In genomic region chr4:16083217-16084191, GRCh38 we compare ENCODE assay signal across 9 cellular contexts. TPM values are rescaled to one million over a fixed set of nuclear protein-coding genes. Genes with fewer than 3 reads are reported as not detected.
DNase-seq lines count a peak whose midpoint lies in the region; ATAC-seq, FAIRE-seq and TF ChIP-seq lines count a peak whose summit lies in the region.
"Had no signal": no experiment of that assay in that cellular context is flagged by ENCODE, and none has a peak within 500 bp of the region (broad histone marks: within the 10 kb centered on the region; RNA-seq: fewer than 3 reads in every experiment).

A gene with protein sequence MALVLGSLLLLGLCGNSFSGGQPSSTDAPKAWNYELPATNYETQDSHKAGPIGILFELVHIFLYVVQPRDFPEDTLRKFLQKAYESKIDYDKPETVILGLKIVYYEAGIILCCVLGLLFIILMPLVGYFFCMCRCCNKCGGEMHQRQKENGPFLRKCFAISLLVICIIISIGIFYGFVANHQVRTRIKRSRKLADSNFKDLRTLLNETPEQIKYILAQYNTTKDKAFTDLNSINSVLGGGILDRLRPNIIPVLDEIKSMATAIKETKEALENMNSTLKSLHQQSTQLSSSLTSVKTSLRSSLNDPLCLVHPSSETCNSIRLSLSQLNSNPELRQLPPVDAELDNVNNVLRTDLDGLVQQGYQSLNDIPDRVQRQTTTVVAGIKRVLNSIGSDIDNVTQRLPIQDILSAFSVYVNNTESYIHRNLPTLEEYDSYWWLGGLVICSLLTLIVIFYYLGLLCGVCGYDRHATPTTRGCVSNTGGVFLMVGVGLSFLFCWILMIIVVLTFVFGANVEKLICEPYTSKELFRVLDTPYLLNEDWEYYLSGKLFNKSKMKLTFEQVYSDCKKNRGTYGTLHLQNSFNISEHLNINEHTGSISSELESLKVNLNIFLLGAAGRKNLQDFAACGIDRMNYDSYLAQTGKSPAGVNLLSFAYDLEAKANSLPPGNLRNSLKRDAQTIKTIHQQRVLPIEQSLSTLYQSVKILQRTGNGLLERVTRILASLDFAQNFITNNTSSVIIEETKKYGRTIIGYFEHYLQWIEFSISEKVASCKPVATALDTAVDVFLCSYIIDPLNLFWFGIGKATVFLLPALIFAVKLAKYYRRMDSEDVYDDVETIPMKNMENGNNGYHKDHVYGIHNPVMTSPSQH (minus strand): TSS chr4:16084023. CDS start chr4:16075906, 8,117 bp downstream.

- H3K27ac Mint-ChIP-seq in activated CD4-positive, alpha-beta T cell treated with anti-CD3 and anti-CD28 coated beads for 36 hours = no peak within 1 kb of the TSS

- peaks cover 67% of the 10 kb centered on the region for H3K27me3 Mint-ChIP-seq in activated CD4-positive, alpha-beta T cell treated with anti-CD3 and anti-CD28 coated beads for 36 hours

- H3K27ac ChIP-seq in iPS-18a (ENCODE audit: low read length) (peak within 1 kb of the TSS; percentile 24), gastrocnemius medialis (no peak within 1 kb of the TSS)

- H3K9ac ChIP-seq in iPS-18a (ENCODE audit: low read length) = peak within 1 kb of the TSS; percentile 88

- H3K36me3 ChIP-seq in iPS-18a (ENCODE audit: control insufficient read depth, low read depth, low read length) (no peaks in the 10 kb centered on the region), gastrocnemius medialis (no peaks in the 10 kb centered on the region)

- TF ChIP-seq CTCF in gastrocnemius medialis (IDR thresholded peaks at IDR 0.05 in 4 of 5, conservative IDR thresholded peaks at IDR 0.05 in 1 of 5) = no peak

- peak within 1 kb of the TSS; percentile 58 for H3K4me3 Mint-ChIP-seq in activated CD4-positive, alpha-beta T cell treated with anti-CD3 and anti-CD28 coated beads for 36 hours

- H3K27me3 ChIP-seq in iPS-18a (ENCODE audit: control insufficient read depth, insufficient read depth, low read length) (peaks cover 46% of the 10 kb centered on the region), gastrocnemius medialis (peaks cover 34 to 38% (median 35%) of the 10 kb centered on the region in 3 donors)

- no peaks in the 10 kb centered on the region for H3K36me3 Mint-ChIP-seq in activated CD4-positive, alpha-beta T cell treated with anti-CD3 and anti-CD28 coated beads for 36 hours (ENCODE audit: low read depth)

- H3K4me1 Mint-ChIP-seq in activated CD4-positive, alpha-beta T cell treated with anti-CD3 and anti-CD28 coated beads for 36 hours = peaks cover 19% of the 10 kb centered on the region

- intact Hi-C loops in activated CD4-positive, alpha-beta T cell treated with anti-CD3 and anti-CD28 coated beads for 36 hours (cut with DNase I, micrococcal nuclease) = no loop called here
- intact Hi-C loops in gastrocnemius medialis (cut with DNase I; ENCODE audit: low total_unique reads) = no loop called here

- peak; percentile 13 for ATAC-seq in activated CD4-positive, alpha-beta T cell treated with anti-CD3 and anti-CD28 coated beads for 36 hours
- no peak for ATAC-seq in gastrocnemius medialis
- no peak for ATAC-seq in GM21360 (IDR thresholded peaks at IDR 0.05; ENCODE audit: unreplicated experiment)

- in situ Hi-C loops in gastrocnemius medialis (cut with MboI; ENCODE audit: low sequenced_read_pairs in 4 of 4) = no loop called here

- H3K9me3 ChIP-seq in iPS-18a (ENCODE audit: control insufficient read depth, low read depth, low read length) = no peaks in the 10 kb centered on the region
- no peaks in the 10 kb centered on the region for H3K9me3 ChIP-seq in gastrocnemius medialis

- CTCF ChIA-PET in activated CD4-positive, alpha-beta T cell treated with anti-CD3 and anti-CD28 coated beads for 36 hours (lab: Charles Lee) = interaction anchor here (1.1 to 1.3 kb wide), 2 partner anchors 25 to 95 kb away, joined by 3 read pairs; no protein-coding TSS in a partner anchor

- no peak for TF ChIP-seq POLR2A in gastrocnemius medialis (IDR thresholded peaks at IDR 0.05)
- TF ChIP-seq POLR2A in GM12891 (IDR thresholded peaks at IDR 0.05; ENCODE audit: low read depth, low read length) = no peak

- H3K9me3 Mint-ChIP-seq in activated CD4-positive, alpha-beta T cell treated with anti-CD3 and anti-CD28 coated beads for 36 hours (ENCODE audit: low read depth) = no peaks in the 10 kb centered on the region

- peak; percentile 29 for DNase-seq in activated CD4-positive, alpha-beta T cell treated with anti-CD3 and anti-CD28 coated beads for 36 hours
- no peak for DNase-seq in activated CD4-positive, alpha-beta T cell treated with anti-CD3 and anti-CD28 coated beads, Interleukin-2, amount 50 U/mL, for 1 hour
- DNase-seq in activated naive CD4-positive, alpha-beta T cell treated with anti-CD3 and anti-CD28 coated beads, Interleukin-2, amount 50 U/mL, for 16 hours = peak; percentile 12
- DNase-seq in gastrocnemius medialis (no peak), GM12891 (ENCODE audit: insufficient read length, low spot score) (no peak), SHP77 (lab: John Stamatoyannopoulos, UW) (no peak)

- H3K4me1 ChIP-seq in iPS-18a (ENCODE audit: control insufficient read depth, low read depth, low read length) = peaks cover 13% of the 10 kb centered on the region
- peaks cover 15 to 23% of the 10 kb centered on the region in 2 donors for H3K4me1 ChIP-seq in gastrocnemius medialis

- H3K4me3 ChIP-seq in iPS-18a (ENCODE audit: low read length) (peak within 1 kb of the TSS; percentile 81), gastrocnemius medialis (peak within 1 kb of the TSS; percentile 51 to 72 (median 56))

- POLR2A ChIA-PET in activated CD4-positive, alpha-beta T cell treated with anti-CD3 and anti-CD28 coated beads for 36 hours (lab: Charles Lee) = no interaction called here

- no peak for FAIRE-seq in GM12891 (lab: Jason Lieb, UNC)
- FAIRE-seq: islet of Langerhans had no signal

TF ChIP-seq in GM12891, 5 proteins besides CTCF, POLR2A, EP300 and RAD21:
- TF ChIP-seq POU2F2 (IDR thresholded peaks at IDR 0.05; ENCODE audit: low read depth, low read length) (no peak), TAF1 (IDR thresholded peaks at IDR 0.05; ENCODE audit: low read depth, low read length) (no peak), POLR2AphosphoS5 (IDR thresholded peaks at IDR 0.05; ENCODE audit: low read depth, low read length) (no peak), SPI1 (IDR thresholded peaks at IDR 0.05; ENCODE audit: low read depth, low read length) (no peak), PAX5 (IDR thresholded peaks at IDR 0.05; ENCODE audit: insufficient read depth, low read length, severe bottlenecking) (no peak)

RNA-seq across cellular contexts. Expression of the gene that starts here (rescaled TPM):
- total RNA-seq in activated CD4-positive, alpha-beta T cell treated with anti-CD3 and anti-CD28 coated beads for 36 hours = under 1 TPM; 0.16 to 0.35 TPM
- 1 to 10 TPM in 1 of 4 donors, under 1 TPM in 2, not detected in 1; 0.11 to 2.9 (median 0.58) TPM for total RNA-seq in gastrocnemius medialis
- not detected for polyA plus RNA-seq in GM12891 (2012; ENCODE audit: low read depth, missing spikeins)

Comparison
In these comparisons a context has a peak if more than half of its experiments do, and no peak if none do; other contexts are left out.
1. Peak in DNase-seq and ATAC-seq in activated CD4-positive, alpha-beta T cell treated with anti-CD3 and anti-CD28 coated beads for 36 hours; RNA of the gene not detected or under 1 TPM.